ENCODE assay signal across 8 cellular contexts in the genomic region with DNA sequence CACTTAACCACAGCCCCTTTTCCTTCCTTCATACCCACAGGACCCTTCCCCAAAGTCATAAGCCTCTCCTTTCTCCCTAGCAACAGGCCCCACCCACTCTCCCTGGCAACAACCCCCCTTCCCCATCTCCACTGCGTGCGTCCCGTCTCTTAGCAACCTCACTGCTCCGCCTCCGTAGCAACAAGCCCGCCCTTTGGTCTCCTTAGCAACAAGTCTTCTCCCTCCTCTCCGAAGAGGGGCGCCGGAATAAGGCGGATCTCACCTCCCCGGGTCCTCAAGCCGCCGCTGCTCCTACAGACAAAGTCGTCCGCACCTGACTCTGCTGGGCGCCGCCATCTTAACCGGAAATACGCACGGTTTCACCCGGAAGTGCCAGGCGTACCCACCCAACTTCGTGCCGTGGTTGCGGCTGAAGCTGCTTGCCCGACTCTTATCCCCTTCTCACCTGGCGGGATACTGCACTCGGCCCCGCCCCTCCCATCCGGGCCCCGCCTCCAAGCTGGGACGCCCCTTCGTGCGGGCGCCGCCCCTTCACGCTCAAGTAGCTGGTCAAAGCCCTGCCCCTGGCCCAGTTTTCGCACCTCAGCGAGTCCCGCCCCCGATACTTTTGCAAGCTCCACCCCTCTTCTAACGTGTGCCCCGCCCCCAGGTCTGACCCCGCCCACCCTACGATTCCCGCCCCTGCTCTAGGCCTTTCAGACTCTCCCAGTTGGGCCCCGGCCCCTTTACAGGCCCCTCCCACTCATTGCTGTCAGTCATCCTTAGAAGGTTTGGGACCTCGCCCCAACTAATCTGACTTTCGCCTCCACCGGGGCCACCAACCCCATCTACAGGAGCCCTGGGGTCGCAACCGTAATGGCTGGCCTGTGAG. TPM values are rescaled to one million over a fixed set of nuclear protein-coding genes. Genes with fewer than 3 reads are reported as not detected.
DNase-seq lines count a peak whose midpoint lies in the region; ATAC-seq and TF ChIP-seq lines count a peak whose summit lies in the region.

A gene with protein sequence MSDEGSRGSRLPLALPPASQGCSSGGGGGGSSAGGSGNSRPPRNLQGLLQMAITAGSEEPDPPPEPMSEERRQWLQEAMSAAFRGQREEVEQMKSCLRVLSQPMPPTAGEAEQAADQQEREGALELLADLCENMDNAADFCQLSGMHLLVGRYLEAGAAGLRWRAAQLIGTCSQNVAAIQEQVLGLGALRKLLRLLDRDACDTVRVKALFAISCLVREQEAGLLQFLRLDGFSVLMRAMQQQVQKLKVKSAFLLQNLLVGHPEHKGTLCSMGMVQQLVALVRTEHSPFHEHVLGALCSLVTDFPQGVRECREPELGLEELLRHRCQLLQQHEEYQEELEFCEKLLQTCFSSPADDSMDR (minus strand): TSS at position 338 of the 871 bp plus-strand sequence. CDS start 502 bp downstream, outside the sequence.

- no peak for TF ChIP-seq CTCF in GM12875 (IDR thresholded peaks at IDR 0.05; ENCODE audit: borderline replicate concordance, insufficient read depth, low read depth, low read length)

- peak; percentile 96 for DNase-seq in NCI-H146 treated with DMSO at 0.1 percent for 48 hours (lab: John Stamatoyannopoulos, UW; ENCODE audit: unreplicated experiment)
- peak; percentile 94 for DNase-seq in amniotic epithelial cell (ENCODE audit: low read depth)
- DNase-seq in left cardiac atrium, result peak; percentile 93
- DNase-seq in posterior vena cava (ENCODE audit: low spot score), result peak; percentile 97
- DNase-seq in ureter (ENCODE audit: low spot score), result peak; percentile 97

- H3K4me3 ChIP-seq in GM12875 (ENCODE audit: low read depth, low read length), result peak within 1 kb of the TSS; percentile 58

- intact Hi-C loops in T-helper 1 cell treated with Interleukin-12 subunit alpha and Interleukin-12 subunit beta and Interleukin-4 antibody, amounts not matched to agents 30 ng/mL and 1 ng/mL, for 36 hours (cut with micrococcal nuclease), result loop anchor here (1.0 to 2.0 kb wide), 16 partner anchors 12 to 1080 kb away; a partner anchor contains a TSS
- intact Hi-C loops in left cardiac atrium (cut with DNase I) (no loop called here), posterior vena cava (cut with DNase I) (loop anchor here in 1 of 2 donors (5.0 kb wide), 1 partner anchor 723 kb away; no protein-coding TSS in a partner anchor)

- ATAC-seq in HG02852 (IDR thresholded peaks at IDR 0.05; ENCODE audit: unreplicated experiment) (peak; percentile 75), left cardiac atrium (peak; percentile 94 to 95)

RNA-seq across cellular contexts. Expression of the gene that starts here (rescaled TPM):
- 30.0 and 33.5 TPM in 2 replicates for total RNA-seq in T-helper 1 cell treated with Interleukin-12 subunit alpha and Interleukin-12 subunit beta and Interleukin-4 antibody, amounts not matched to agents 30 ng/mL and 1 ng/mL, for 36 hours
- 10 to 100 TPM; 26.4 to 35.8 TPM for total RNA-seq in left cardiac atrium
- total RNA-seq in posterior vena cava, result 10 to 100 TPM; 19.8 to 20.1 TPM
- 31.2 TPM for total RNA-seq in ureter

Comparison
In these comparisons a context has a peak if more than half of its experiments do, and no peak if none do; other contexts are left out.
1. Peak in every context shown above with its lines: DNase-seq, ATAC-seq and H3K4me3 ChIP-seq.